ENCODE assay signal across 12 cellular contexts in genomic region chr12:4997939-4998338, GRCh38. TPM values are rescaled to one million over a fixed set of nuclear protein-coding genes. Genes with fewer than 3 reads are reported as not detected.
A peak's percentile ranks its signal among the peaks of the same experiment; 100 is the strongest.
DNase-seq lines count a peak whose midpoint lies in the region; ATAC-seq, FAIRE-seq and TF ChIP-seq lines count a peak whose summit lies in the region.
"Had no signal": no experiment of that assay in that cellular context is flagged by ENCODE, and none has a peak within 500 bp of the region (broad histone marks: within the 10 kb centered on the region; RNA-seq: fewer than 3 reads in every experiment).

No MANE protein-coding gene starts in this region.

- H3K4me1 ChIP-seq in A549: 0 out of 3 replicates have a peak, but pooled peaks cover 5% of the 10 kb centered on the region
- H3K4me1 ChIP-seq in IMR-90 (ENCODE audit: control insufficient read depth, insufficient read depth, low read length): no peaks in the 10 kb centered on the region

- FAIRE-seq in A549 (lab: Jason Lieb, UNC): no peak

- no peak overlapping the region for H2BK5ac ChIP-seq in IMR-90 (ENCODE audit: low read depth, low read length, poor library complexity, severe bottlenecking)

- BruUV-seq in IMR-90 (replicated peaks; lab: Mats Ljungman, UMichigan): no TSS peak

- H3K14ac ChIP-seq in IMR-90 (replicated peaks; ENCODE audit: low read depth, low read length): no peak overlapping the region

- peak; percentile 21 to 26 for DNase-seq in A549 (ENCODE audit: low read depth in 1 of 2, low spot score in 1 of 2)
- DNase-seq in IMR-90: peak; percentile 83
- DNase-seq in cardiac fibroblast (ENCODE audit: low read depth in 2 of 2): peak; percentile 58 to 82
- peak; percentile 65 for DNase-seq in kidney epithelial cell (ENCODE audit: low read depth)
- DNase-seq in SHP77 treated with DMSO at 0.1 percent for 48 hours (lab: John Stamatoyannopoulos, UW): no peak
- DNase-seq in NCI-H524 (lab: John Stamatoyannopoulos, UW): no peak
- DNase-seq in mesenteric fat pad (ENCODE audit: low spot score): no peak
- no peak for DNase-seq in NOMO-1 (lab: John Stamatoyannopoulos, UW; ENCODE audit: unreplicated experiment in 2 of 2)
- DNase-seq: naive B cell, NCI-H187 treated with DMSO at 0.1 percent for 48 hours had no signal

- no peak overlapping the region for H4K91ac ChIP-seq in IMR-90 (ENCODE audit: insufficient read depth, low read depth, low read length)

- no peaks in the 10 kb centered on the region for H3K36me3 ChIP-seq in IMR-90 (ENCODE audit: control insufficient read depth, insufficient read depth, low read length)
- H3K36me3 ChIP-seq in kidney epithelial cell (ENCODE audit: control insufficient read depth, insufficient read depth, low read length): no peaks in the 10 kb centered on the region

- no peaks in the 10 kb centered on the region for H3K9me3 ChIP-seq in A549
- H3K9me3 ChIP-seq in IMR-90 (ENCODE audit: control insufficient read depth, insufficient read depth, low read length): no peaks in the 10 kb centered on the region

- no peak overlapping the region for H3K9ac ChIP-seq in IMR-90 (ENCODE audit: low read depth, low read length)

- CTCF ChIA-PET in A549 (lab: Yijun Ruan, JAX) (interaction anchor here (0.8 to 19.1 kb wide), 3 partner anchors 32 to 141 kb away, joined by 3 to 157 read pairs (median 4); no protein-coding TSS in a partner anchor), IMR-90 (lab: Yijun Ruan, JAX) (no interaction called here)

- no peak overlapping the region for H4K5ac ChIP-seq in IMR-90 (ENCODE audit: low read depth, low read length)

- no peak for TF ChIP-seq EP300 in A549 (IDR thresholded peaks at IDR 0.05)

- H3K27me3 ChIP-seq in IMR-90 (ENCODE audit: control insufficient read depth, insufficient read depth, low read length): peaks cover 28% of the 10 kb centered on the region
- H3K27me3 ChIP-seq in kidney epithelial cell (ENCODE audit: control insufficient read depth, insufficient read depth, low read length): peaks cover 7% of the 10 kb centered on the region

- no peak overlapping the region for H2BK20ac ChIP-seq in IMR-90 (ENCODE audit: low read depth, low read length)

- H2BK15ac ChIP-seq in IMR-90 (ENCODE audit: low read depth, low read length): no peak overlapping the region

- intact Hi-C loops in IMR-90 (cut with micrococcal nuclease): no loop called here

- peak overlapping the region; percentile 6 for H2AK9ac ChIP-seq in IMR-90 (replicated peaks; ENCODE audit: low read depth, low read length, poor library complexity)

- dilution Hi-C loops in IMR-90 (cut with HindIII; ENCODE audit: low sequenced_read_pairs, unreplicated experiment): no loop called here

- no peak overlapping the region for H2BK120ac ChIP-seq in IMR-90 (ENCODE audit: low read depth, low read length)

- POLR2A ChIA-PET in A549 (lab: Yijun Ruan, JAX): no interaction called here
- POLR2A ChIA-PET in IMR-90 (lab: Charles Lee; ENCODE audit: unreplicated experiment): no interaction called here

- H3K56ac ChIP-seq in IMR-90 (ENCODE audit: extremely low read depth, insufficient read depth, low read length): no peak overlapping the region

- no peaks in the 10 kb centered on the region for H4K20me1 ChIP-seq in IMR-90 (ENCODE audit: insufficient read depth, low read length)

- no peaks in the 10 kb centered on the region for H3K79me1 ChIP-seq in IMR-90 (ENCODE audit: low read depth in 1 of 2, low read length in 2 of 2)

- H3K23ac ChIP-seq in IMR-90 (ENCODE audit: low read depth, low read length): no peak overlapping the region

- no peak overlapping the region for H3K18ac ChIP-seq in IMR-90 (ENCODE audit: low read depth, low read length)

- peak overlapping the region; percentile 73 for H2AFZ ChIP-seq in IMR-90 (replicated peaks; ENCODE audit: low read length, poor library complexity)

- no peak for TF ChIP-seq CTCF in A549 (IDR thresholded peaks at IDR 0.05)
- TF ChIP-seq CTCF in IMR-90 (conservative IDR thresholded peaks at IDR 0.05; ENCODE audit: low read depth, low read length): no peak
- TF ChIP-seq CTCF in cardiac fibroblast (IDR thresholded peaks at IDR 0.05; ENCODE audit: low read depth, low read length): no peak
- no peak for TF ChIP-seq CTCF in kidney epithelial cell (IDR thresholded peaks at IDR 0.05; ENCODE audit: insufficient read depth, low read length, poor library complexity, severe bottlenecking)

- 3% methylated on average over 7 of the region's 7 CpGs for WGBS in A549 (ENCODE audit: missing lambda C conversion rate)
- WGBS in IMR-90 (ENCODE audit: extremely low coverage in 2 of 2, insufficient read length in 1 of 2), 2 experiments: no CpG with 5 or more reads among the region's 7 CpGs

- TF ChIP-seq RAD21 in A549 (conservative IDR thresholded peaks at IDR 0.05 in 1 of 2, IDR thresholded peaks at IDR 0.05 in 1 of 2) (no peak), IMR-90 (IDR thresholded peaks at IDR 0.05; ENCODE audit: low read length) (no peak)

- H3K4ac ChIP-seq in IMR-90 (ENCODE audit: low read depth, low read length): peak overlapping the region; percentile 8; the same call in 1 of the 2 replicates

- no peak overlapping the region for H4K8ac ChIP-seq in IMR-90 (ENCODE audit: low read depth in 2 of 2, low read length in 2 of 2)

- H3K27ac ChIP-seq in A549 (no peak overlapping the region), IMR-90 (ENCODE audit: insufficient read depth, low read length) (no peak overlapping the region)
- H3K27ac ChIP-seq: C4-2B, VCaP had no signal

- H3K4me2 ChIP-seq in A549: peak overlapping the region; percentile 32; the same call in 2 of the 3 replicates
- no peak overlapping the region for H3K4me2 ChIP-seq in IMR-90 (ENCODE audit: low read depth, low read length)

- H3K9me1 ChIP-seq in IMR-90 (ENCODE audit: insufficient read depth, low read length): 0 out of 2 replicates have a peak, but pooled peaks cover 2% of the 10 kb centered on the region

- H3K4me3 ChIP-seq in A549 (no peak overlapping the region), IMR-90 (ENCODE audit: insufficient read depth, low read depth, low read length) (no peak overlapping the region), cardiac fibroblast (replicated peaks in 1 of 2; ENCODE audit: low read depth in 2 of 2, low read length in 2 of 2) (no peak overlapping the region), kidney epithelial cell (ENCODE audit: low read depth, low read length) (no peak overlapping the region)

- ATAC-seq in A549 (peak; percentile 70 to 78), IMR-90 (ENCODE audit: low read depth) (peak; percentile 82)

- TF ChIP-seq POLR2A in A549 (IDR thresholded peaks at IDR 0.05; ENCODE audit: low read length) (no peak), IMR-90 (IDR thresholded peaks at IDR 0.05; ENCODE audit: low read depth, low read length) (no peak)

- in situ Hi-C loops in IMR-90 (cut with MboI; ENCODE audit: low sequenced_read_pairs): no loop called here

- no peak overlapping the region for H2AK5ac ChIP-seq in IMR-90 (ENCODE audit: low read depth, low read length)

TF ChIP-seq in A549, 52 proteins besides CTCF, POLR2A, EP300 and RAD21:
- TF ChIP-seq FOSL2 (IDR thresholded peaks at IDR 0.05) (no peak), FOSL2 (CRISPR knock-in tag; IDR thresholded peaks at IDR 0.05) (peak; percentile 42; the same call in 1 of the 2 replicates), MAX (IDR thresholded peaks at IDR 0.05) (no peak), ZSCAN20 (CRISPR knock-in tag; IDR thresholded peaks at IDR 0.05) (no peak)

TF ChIP-seq in IMR-90, 13 proteins besides CTCF, POLR2A, EP300 and RAD21:
- TF ChIP-seq BHLHE40 (IDR thresholded peaks at IDR 0.05; ENCODE audit: low read depth, low read length): peak; percentile 17; the same call in 1 of the 2 replicates
- TF ChIP-seq MAFK (IDR thresholded peaks at IDR 0.05; ENCODE audit: low read depth, low read length): no peak
- peak; percentile 83 for TF ChIP-seq FOS (IDR thresholded peaks at IDR 0.05; ENCODE audit: low read depth, low read length)
- TF ChIP-seq NFE2L2 (IDR thresholded peaks at IDR 0.05; ENCODE audit: low read depth, low read length): no peak

RNA-seq across cellular contexts. Expression of gene KCNA5, which starts 45.7 kb away (rescaled TPM):
- polyA plus RNA-seq in A549 (2011; rRNA removed) (not detected in 2 replicates), A549 (2017; fragmentation: RNase III; extraction: RNeasy Plus Mini Kit Qiagen cat#74134 plus additional on column Dnase treatment) (not detected in 3 replicates), IMR-90 (2012; rRNA removed) (not detected in 2 replicates)
- polyA plus RNA-seq in A549 (2012; cell fraction: cytosol; rRNA removed): not detected in 2 replicates
- not detected in 2 replicates for polyA plus RNA-seq in A549 (2012; cell fraction: nucleus; rRNA removed)
- not detected in 2 replicates for polyA minus RNA-seq in A549 (2011; rRNA and poly(A)+ RNA removed)
- total RNA-seq in IMR-90 (2012; rRNA removed) (not detected in 2 replicates), kidney epithelial cell (0.34 and 0.50 TPM in 2 replicates), mesenteric fat pad (0.13 TPM)
- not detected in 2 replicates for polyA plus RNA-seq in IMR-90 (2012; cell fraction: cytosol; rRNA removed)
- polyA plus RNA-seq in IMR-90 (2012; cell fraction: nucleus; rRNA removed; ENCODE audit: low replicate concordance): not detected in 2 replicates

Comparison
In these comparisons a context has a peak if more than half of its experiments do, and no peak if none do; other contexts are left out.
1. DNase-seq: peak in A549 (2 of 2), IMR-90 (single experiment), cardiac fibroblast (2 of 2) and kidney epithelial cell (single experiment); none in SHP77 treated with DMSO at 0.1 percent for 48 hours (single experiment), NCI-H524 (0 of 2), mesenteric fat pad (single experiment) and NOMO-1 (0 of 2).